18 cellular contexts compared by ENCODE assay signal in the genomic region with DNA sequence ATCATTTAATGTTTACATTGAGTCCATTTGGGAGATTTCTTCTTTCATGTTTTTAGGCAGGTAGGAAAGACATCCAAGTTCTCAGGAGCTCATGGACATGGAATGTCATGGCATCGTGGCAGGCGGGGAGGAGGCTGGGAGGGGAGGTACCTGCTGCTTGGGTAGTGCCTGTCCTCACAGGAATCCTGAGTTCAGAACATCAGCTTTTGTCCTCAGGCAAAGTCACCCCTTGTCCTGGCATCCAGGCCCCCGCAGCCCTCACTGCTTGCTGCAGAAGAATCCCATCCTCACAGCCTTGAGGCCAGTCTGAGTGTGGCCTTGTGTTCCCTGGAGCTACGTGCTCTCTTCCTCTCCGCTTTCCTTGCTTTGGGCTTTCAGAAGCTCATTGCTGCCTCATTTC.
DNase-seq lines count a peak whose midpoint lies in the region; ATAC-seq and TF ChIP-seq lines count a peak whose summit lies in the region.
"Had no signal": no experiment of that assay in that cellular context is flagged by ENCODE, and none has a peak within 500 bp of the region (broad histone marks: within the 10 kb centered on the region; RNA-seq: fewer than 3 reads in every experiment).

No MANE protein-coding gene starts in this region.

- peak overlapping the region; percentile 43; the same call in 1 of the 2 replicates for H2AFZ ChIP-seq in GM23338
- peak overlapping the region; percentile 33; the same call in 1 of the 2 replicates for H2AFZ ChIP-seq in KMS-11 (ENCODE audit: low read depth)

- H3K4me3 Mint-ChIP-seq in GM23338 (no peak overlapping the region), immature natural killer cell (no peak overlapping the region)
- H3K4me3 Mint-ChIP-seq: CD8-positive, alpha-beta T cell had no signal

- no peak for ATAC-seq in GM23338
- no peak for ATAC-seq in gastrocnemius medialis
- no peak for ATAC-seq in activated naive CD4-positive, alpha-beta T cell treated with anti-CD3 and anti-CD28 coated beads, Interleukin-2, amount 50 U/mL, for 72 hours
- no peak for ATAC-seq in GM19452 (IDR thresholded peaks at IDR 0.05; ENCODE audit: unreplicated experiment)
- ATAC-seq: CD8-positive, alpha-beta T cell had no signal

- H4K20me1 ChIP-seq in GM23338 (replicated peaks; ENCODE audit: insufficient read depth) (no peaks in the 10 kb centered on the region), KMS-11 (ENCODE audit: insufficient read depth) (no peaks in the 10 kb centered on the region)

- H3K4me1 Mint-ChIP-seq in GM23338 (peaks cover 38% of the 10 kb centered on the region), immature natural killer cell (peaks cover 60 to 61% of the 10 kb centered on the region in 2 donors)

- DNase-seq in GM23338 (ENCODE audit: low spot score) (no peak), immature natural killer cell (no peak), gastrocnemius medialis (no peak), cerebellar cortex (ENCODE audit: low spot score) (no peak)
- no peak for DNase-seq in activated naive CD4-positive, alpha-beta T cell treated with anti-CD3 and anti-CD28 coated beads, Interleukin-2, amount 50 U/mL, for 72 hours (ENCODE audit: low spot score in 2 of 2)
- DNase-seq: C1 segment of cervical spinal cord; CD8-positive, alpha-beta T cell; DMS53; GDM1; NCI-H1105 treated with DMSO at 0.1 percent for 48 hours; NCI-H2029 treated with DMSO at 0.1 percent for 48 hours; NCI-H226; NCI-H774; Peyer's patch; SJCRH30 had no signal

- intact Hi-C loops in gastrocnemius medialis (cut with DNase I; ENCODE audit: low total_unique reads), result loop anchor here (10.0 kb wide), 1 partner anchor 495 kb away; no protein-coding TSS in a partner anchor

- H3K9me2 ChIP-seq in GM23338 (ENCODE audit: insufficient read depth), result no peaks in the 10 kb centered on the region

- no peaks in the 10 kb centered on the region for H3K79me2 ChIP-seq in GM23338 (replicated peaks; ENCODE audit: insufficient read depth)
- no peaks in the 10 kb centered on the region for H3K79me2 ChIP-seq in KMS-11 (ENCODE audit: insufficient read depth, low read depth)

- no peaks in the 10 kb centered on the region for H3F3A ChIP-seq in GM23338 (replicated peaks; ENCODE audit: low read depth)

- H3K9me3 Mint-ChIP-seq in GM23338 (no peaks in the 10 kb centered on the region), immature natural killer cell (no peaks in the 10 kb centered on the region)
- H3K9me3 Mint-ChIP-seq in activated naive CD4-positive, alpha-beta T cell treated with anti-CD3 and anti-CD28 coated beads, Interleukin-2, amount 50 U/mL, for 72 hours, result no peaks in the 10 kb centered on the region
- H3K9me3 Mint-ChIP-seq: CD8-positive, alpha-beta T cell had no signal

- H3K4me3 ChIP-seq in GM23338 (no peak overlapping the region), KMS-11 (IDR thresholded peaks at IDR 0.05; ENCODE audit: insufficient read depth, low read depth, low read length) (no peak overlapping the region), gastrocnemius medialis (no peak overlapping the region)
- H3K4me3 ChIP-seq: HAP-1, Peyer's patch, SJCRH30 had no signal

- H3K27me3 Mint-ChIP-seq in GM23338 (ENCODE audit: insufficient read depth, low read depth, poor library complexity) (peaks cover 2% of the 10 kb centered on the region), immature natural killer cell (ENCODE audit: low read depth in 3 of 3) (peaks cover 2 to 16% (median 3%) of the 10 kb centered on the region in 3 donors)

- H3K27ac ChIP-seq in GM23338 (ENCODE audit: low read depth) (no peak overlapping the region), KMS-11 (peak overlapping the region; percentile 87), gastrocnemius medialis (peak overlapping the region; percentile 2 to 84 (median 80))
- H3K27ac ChIP-seq: Peyer's patch, SJCRH30 had no signal

- H3K9ac ChIP-seq in KMS-11, result peak overlapping the region; percentile 55; the same call in 1 of the 2 replicates

- in situ Hi-C loops in gastrocnemius medialis (cut with MboI; ENCODE audit: low sequenced_read_pairs in 4 of 4), result loop anchor here in 2 of 4 donors (5.0 to 10.0 kb wide), 2 partner anchors 62 to 125 kb away; no protein-coding TSS in a partner anchor

- no peaks in the 10 kb centered on the region for H3K36me3 ChIP-seq in GM23338 (ENCODE audit: insufficient read depth)
- no peaks in the 10 kb centered on the region for H3K36me3 ChIP-seq in KMS-11 (ENCODE audit: insufficient read depth)
- no peaks in the 10 kb centered on the region for H3K36me3 ChIP-seq in gastrocnemius medialis
- H3K36me3 ChIP-seq: HAP-1, Peyer's patch, SJCRH30 had no signal

- H3K4me2 ChIP-seq in GM23338 (no peak overlapping the region), KMS-11 (peak overlapping the region; percentile 72)

- no peak for TF ChIP-seq POLR2A in gastrocnemius medialis (IDR thresholded peaks at IDR 0.05)

- H3K27ac Mint-ChIP-seq in GM23338 (no peak overlapping the region), immature natural killer cell (peak overlapping the region in 5 of 6 donors; percentile 37 to 98 (median 86))
- H3K27ac Mint-ChIP-seq in activated naive CD4-positive, alpha-beta T cell treated with anti-CD3 and anti-CD28 coated beads, Interleukin-2, amount 50 U/mL, for 72 hours, result peak overlapping the region in 1 of 2 donors; percentile 41
- H3K27ac Mint-ChIP-seq: CD8-positive, alpha-beta T cell had no signal

- TF ChIP-seq CTCF in GM23338 (conservative IDR thresholded peaks at IDR 0.05; ENCODE audit: low read depth in 2 of 2) (no peak), KMS-11 (conservative IDR thresholded peaks at IDR 0.05; ENCODE audit: low read depth, low read length) (no peak), gastrocnemius medialis (IDR thresholded peaks at IDR 0.05 in 4 of 5, conservative IDR thresholded peaks at IDR 0.05 in 1 of 5) (no peak)

- peaks cover 10% of the 10 kb centered on the region for H3K4me1 ChIP-seq in GM23338 (ENCODE audit: insufficient read depth)
- peaks cover 77% of the 10 kb centered on the region for H3K4me1 ChIP-seq in KMS-11 (ENCODE audit: low read depth, poor library complexity, severe bottlenecking)
- peaks cover 43 to 45% of the 10 kb centered on the region in 2 donors for H3K4me1 ChIP-seq in gastrocnemius medialis
- H3K4me1 ChIP-seq: HAP-1, Peyer's patch, SJCRH30 had no signal

- H3K27me3 ChIP-seq in GM23338 (ENCODE audit: insufficient read depth) (no peaks in the 10 kb centered on the region), KMS-11 (ENCODE audit: insufficient read depth, low read depth) (no peaks in the 10 kb centered on the region), gastrocnemius medialis (no peaks in the 10 kb centered on the region)
- H3K27me3 ChIP-seq: Peyer's patch, SJCRH30 had no signal

- H3K9me3 ChIP-seq in gastrocnemius medialis, result no peaks in the 10 kb centered on the region
- H3K9me3 ChIP-seq: HAP-1, Peyer's patch, SJCRH30 had no signal

- H3K36me3 Mint-ChIP-seq in GM23338 (ENCODE audit: low read depth), result no peaks in the 10 kb centered on the region
- no peaks in the 10 kb centered on the region for H3K36me3 Mint-ChIP-seq in immature natural killer cell
- H3K36me3 Mint-ChIP-seq in activated naive CD4-positive, alpha-beta T cell treated with anti-CD3 and anti-CD28 coated beads, Interleukin-2, amount 50 U/mL, for 72 hours, result no peaks in the 10 kb centered on the region
- H3K36me3 Mint-ChIP-seq: CD8-positive, alpha-beta T cell had no signal

TF ChIP-seq in GM23338, 12 proteins besides CTCF, POLR2A, EP300 and RAD21 (continues in another document):
- TF ChIP-seq ZNF331 (CRISPR knock-in tag; IDR thresholded peaks at IDR 0.05; ENCODE audit: low read depth) (no peak), NANOG (IDR thresholded peaks at IDR 0.05; ENCODE audit: borderline replicate concordance) (no peak), EZH2phosphoT487 (IDR thresholded peaks at IDR 0.05; ENCODE audit: unreplicated experiment) (no peak), CREB1 (CRISPR knock-in tag; IDR thresholded peaks at IDR 0.05; ENCODE audit: low read depth) (no peak), JUNB (IDR thresholded peaks at IDR 0.05; ENCODE audit: unreplicated experiment) (no peak)
- TF ChIP-seq, protein P1, sequence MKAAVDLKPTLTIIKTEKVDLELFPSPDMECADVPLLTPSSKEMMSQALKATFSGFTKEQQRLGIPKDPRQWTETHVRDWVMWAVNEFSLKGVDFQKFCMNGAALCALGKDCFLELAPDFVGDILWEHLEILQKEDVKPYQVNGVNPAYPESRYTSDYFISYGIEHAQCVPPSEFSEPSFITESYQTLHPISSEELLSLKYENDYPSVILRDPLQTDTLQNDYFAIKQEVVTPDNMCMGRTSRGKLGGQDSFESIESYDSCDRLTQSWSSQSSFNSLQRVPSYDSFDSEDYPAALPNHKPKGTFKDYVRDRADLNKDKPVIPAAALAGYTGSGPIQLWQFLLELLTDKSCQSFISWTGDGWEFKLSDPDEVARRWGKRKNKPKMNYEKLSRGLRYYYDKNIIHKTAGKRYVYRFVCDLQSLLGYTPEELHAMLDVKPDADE (IDR thresholded peaks at IDR 0.05), result no peak
- TF ChIP-seq, protein P2, sequence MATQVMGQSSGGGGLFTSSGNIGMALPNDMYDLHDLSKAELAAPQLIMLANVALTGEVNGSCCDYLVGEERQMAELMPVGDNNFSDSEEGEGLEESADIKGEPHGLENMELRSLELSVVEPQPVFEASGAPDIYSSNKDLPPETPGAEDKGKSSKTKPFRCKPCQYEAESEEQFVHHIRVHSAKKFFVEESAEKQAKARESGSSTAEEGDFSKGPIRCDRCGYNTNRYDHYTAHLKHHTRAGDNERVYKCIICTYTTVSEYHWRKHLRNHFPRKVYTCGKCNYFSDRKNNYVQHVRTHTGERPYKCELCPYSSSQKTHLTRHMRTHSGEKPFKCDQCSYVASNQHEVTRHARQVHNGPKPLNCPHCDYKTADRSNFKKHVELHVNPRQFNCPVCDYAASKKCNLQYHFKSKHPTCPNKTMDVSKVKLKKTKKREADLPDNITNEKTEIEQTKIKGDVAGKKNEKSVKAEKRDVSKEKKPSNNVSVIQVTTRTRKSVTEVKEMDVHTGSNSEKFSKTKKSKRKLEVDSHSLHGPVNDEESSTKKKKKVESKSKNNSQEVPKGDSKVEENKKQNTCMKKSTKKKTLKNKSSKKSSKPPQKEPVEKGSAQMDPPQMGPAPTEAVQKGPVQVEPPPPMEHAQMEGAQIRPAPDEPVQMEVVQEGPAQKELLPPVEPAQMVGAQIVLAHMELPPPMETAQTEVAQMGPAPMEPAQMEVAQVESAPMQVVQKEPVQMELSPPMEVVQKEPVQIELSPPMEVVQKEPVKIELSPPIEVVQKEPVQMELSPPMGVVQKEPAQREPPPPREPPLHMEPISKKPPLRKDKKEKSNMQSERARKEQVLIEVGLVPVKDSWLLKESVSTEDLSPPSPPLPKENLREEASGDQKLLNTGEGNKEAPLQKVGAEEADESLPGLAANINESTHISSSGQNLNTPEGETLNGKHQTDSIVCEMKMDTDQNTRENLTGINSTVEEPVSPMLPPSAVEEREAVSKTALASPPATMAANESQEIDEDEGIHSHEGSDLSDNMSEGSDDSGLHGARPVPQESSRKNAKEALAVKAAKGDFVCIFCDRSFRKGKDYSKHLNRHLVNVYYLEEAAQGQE (IDR thresholded peaks at IDR 0.05; ENCODE audit: unreplicated experiment), result no peak
